Comparison of ENCODE assay signal across 2 cellular contexts in genomic region chr10:114779803-114780609, GRCh38.
TF ChIP-seq lines count a peak whose summit lies in the region.

No MANE protein-coding gene starts in this region.

TF ChIP-seq in K562, 482 proteins besides CTCF, POLR2A, EP300 and RAD21:
- TF ChIP-seq RUNX1 (IDR thresholded peaks at IDR 0.05; ENCODE audit: low read depth), result no peak
- TF ChIP-seq FOSL1 (tag; conservative IDR thresholded peaks at IDR 0.05), result 0 out of 2 replicates have a peak, but pooled peaks have one; percentile 12
- TF ChIP-seq NR2F6 (CRISPR knock-in tag; IDR thresholded peaks at IDR 0.05), result no peak

TF ChIP-seq in HepG2, 621 proteins besides CTCF, POLR2A, EP300 and RAD21:
- TF ChIP-seq ZNF407 (CRISPR knock-in tag; IDR thresholded peaks at IDR 0.05; ENCODE audit: not compliant biosample characterization) (no peak), PLRG1 (conservative IDR thresholded peaks at IDR 0.05) (no peak), ZNF331 (CRISPR knock-in tag; IDR thresholded peaks at IDR 0.05) (no peak), THAP8 (CRISPR knock-in tag; IDR thresholded peaks at IDR 0.05; ENCODE audit: borderline replicate concordance) (no peak)
